Comparison of ENCODE assay signal across 8 cellular contexts in genomic region chr2:102355526-102356380, GRCh38. TPM values are rescaled to one million over a fixed set of nuclear protein-coding genes. Genes with fewer than 3 reads are reported as not detected.
DNase-seq lines count a peak whose midpoint lies in the region; ATAC-seq and TF ChIP-seq lines count a peak whose summit lies in the region.

A gene with protein sequence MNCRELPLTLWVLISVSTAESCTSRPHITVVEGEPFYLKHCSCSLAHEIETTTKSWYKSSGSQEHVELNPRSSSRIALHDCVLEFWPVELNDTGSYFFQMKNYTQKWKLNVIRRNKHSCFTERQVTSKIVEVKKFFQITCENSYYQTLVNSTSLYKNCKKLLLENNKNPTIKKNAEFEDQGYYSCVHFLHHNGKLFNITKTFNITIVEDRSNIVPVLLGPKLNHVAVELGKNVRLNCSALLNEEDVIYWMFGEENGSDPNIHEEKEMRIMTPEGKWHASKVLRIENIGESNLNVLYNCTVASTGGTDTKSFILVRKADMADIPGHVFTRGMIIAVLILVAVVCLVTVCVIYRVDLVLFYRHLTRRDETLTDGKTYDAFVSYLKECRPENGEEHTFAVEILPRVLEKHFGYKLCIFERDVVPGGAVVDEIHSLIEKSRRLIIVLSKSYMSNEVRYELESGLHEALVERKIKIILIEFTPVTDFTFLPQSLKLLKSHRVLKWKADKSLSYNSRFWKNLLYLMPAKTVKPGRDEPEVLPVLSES (plus strand): TSS chr2:102355796. CDS start chr2:102362661, 6,865 bp downstream.

- H2BK120ac ChIP-seq in mesendoderm (ENCODE audit: low read depth, low read length): no peak within 1 kb of the TSS

- no peak within 1 kb of the TSS for H2BK5ac ChIP-seq in mesendoderm (ENCODE audit: low read length)

- no peak for DNase-seq in AG04449 (ENCODE audit: low read depth, low spot score)
- DNase-seq in NCI-H526 (lab: John Stamatoyannopoulos, UW): peak; percentile 32 to 85
- DNase-seq in activated CD4-positive, alpha-beta memory T cell treated with anti-CD3 and anti-CD28 coated beads, Interleukin-2, amount 10 ng/mL, durations not matched to agents 7 days and 5 days: peak; percentile 75
- peak; percentile 44 to 64 (median 57) for DNase-seq in effector memory CD4-positive, alpha-beta T cell
- peak; percentile 79 for DNase-seq in mesendoderm
- peak; percentile 62 for DNase-seq in stimulated activated CD8-positive, alpha-beta memory T cell treated with anti-CD3 and anti-CD28 coated beads, Interleukin-12 subunit alpha, Interleukin-12 subunit beta, amount 100 ng/mL, for 4 hours (ENCODE audit: low read depth)

- H3K36me3 ChIP-seq in effector memory CD4-positive, alpha-beta T cell (ENCODE audit: control insufficient read depth, insufficient read depth, low read length): no peaks in the 10 kb centered on the region
- H3K36me3 ChIP-seq in mesendoderm (ENCODE audit: control insufficient read depth, insufficient read depth, low read length): no peaks in the 10 kb centered on the region

- peak within 1 kb of the TSS; percentile 72 for H3K4me2 ChIP-seq in mesendoderm (ENCODE audit: low read length)

- H3K4ac ChIP-seq in mesendoderm (ENCODE audit: low read depth, low read length): no peak within 1 kb of the TSS

- peak within 1 kb of the TSS; percentile 58 for H3K9ac ChIP-seq in mesendoderm (ENCODE audit: low read length)

- POLR2A ChIA-PET in AG04449 (lab: Yijun Ruan, JAX): no interaction called here
- POLR2A ChIA-PET in activated CD4-positive, alpha-beta memory T cell treated with anti-CD3 and anti-CD28 coated beads, Interleukin-2, amount 10 ng/mL, durations not matched to agents 7 days and 5 days (lab: Charles Lee): interaction anchor here (0.6 to 1.4 kb wide), 9 partner anchors 10 to 336 kb away, joined by 3 to 10 read pairs (median 4); partner anchors contain the start of gene IL18RAP

- H3K36me3 Mint-ChIP-seq in activated CD4-positive, alpha-beta memory T cell treated with anti-CD3 and anti-CD28 coated beads, Interleukin-2, amount 10 ng/mL, durations not matched to agents 7 days and 5 days (ENCODE audit: low read depth): peaks cover 19% of the 10 kb centered on the region

- peak; percentile 93 for ATAC-seq in GM18505 (IDR thresholded peaks at IDR 0.05; ENCODE audit: unreplicated experiment)
- ATAC-seq in HG03025 (IDR thresholded peaks at IDR 0.05; ENCODE audit: low FRiP score, unreplicated experiment): peak; percentile 90

- H3K4me3 Mint-ChIP-seq in activated CD4-positive, alpha-beta memory T cell treated with anti-CD3 and anti-CD28 coated beads, Interleukin-2, amount 10 ng/mL, durations not matched to agents 7 days and 5 days: peak within 1 kb of the TSS; percentile 98

- no peaks in the 10 kb centered on the region for H3K9me3 ChIP-seq in effector memory CD4-positive, alpha-beta T cell (ENCODE audit: control insufficient read depth, low read length)

- H3K9me3 Mint-ChIP-seq in activated CD4-positive, alpha-beta memory T cell treated with anti-CD3 and anti-CD28 coated beads, Interleukin-2, amount 10 ng/mL, durations not matched to agents 7 days and 5 days: no peaks in the 10 kb centered on the region

- H4K8ac ChIP-seq in mesendoderm (ENCODE audit: low read depth, low read length): no peak within 1 kb of the TSS

- no peaks in the 10 kb centered on the region for H3K79me2 ChIP-seq in mesendoderm (ENCODE audit: control insufficient read depth, insufficient read depth, low read length)

- peak within 1 kb of the TSS; percentile 86 for H3K18ac ChIP-seq in mesendoderm (ENCODE audit: low read length)

- H2AK5ac ChIP-seq in mesendoderm (ENCODE audit: low read length): no peak within 1 kb of the TSS

- peaks cover 44% of the 10 kb centered on the region for H3K4me1 Mint-ChIP-seq in activated CD4-positive, alpha-beta memory T cell treated with anti-CD3 and anti-CD28 coated beads, Interleukin-2, amount 10 ng/mL, durations not matched to agents 7 days and 5 days

- H3K56ac ChIP-seq in mesendoderm (ENCODE audit: low read length): peak within 1 kb of the TSS; percentile 81

- CTCF ChIA-PET in AG04449 (lab: Yijun Ruan, JAX): interaction anchor here (0.6 to 6.4 kb wide), 30 partner anchors 9 to 472 kb away, joined by 3 to 51 read pairs (median 4); no protein-coding TSS in a partner anchor
- CTCF ChIA-PET in activated CD4-positive, alpha-beta memory T cell treated with anti-CD3 and anti-CD28 coated beads, Interleukin-2, amount 10 ng/mL, durations not matched to agents 7 days and 5 days (lab: Charles Lee): interaction anchor here (0.6 to 1.6 kb wide), 25 partner anchors 9 to 356 kb away, joined by 3 to 22 read pairs (median 4); partner anchors contain the start of gene SLC9A4

- TF ChIP-seq POLR2A in GM18505 (IDR thresholded peaks at IDR 0.05; ENCODE audit: borderline replicate concordance, extremely low read depth, insufficient read depth, insufficient read length): peak; percentile 56

- H3K23ac ChIP-seq in mesendoderm (ENCODE audit: low read length): no peak within 1 kb of the TSS

- H2BK15ac ChIP-seq in mesendoderm (replicated peaks; ENCODE audit: low read depth): no peak within 1 kb of the TSS

- H3K27ac ChIP-seq in effector memory CD4-positive, alpha-beta T cell (ENCODE audit: insufficient read depth, low read length, poor library complexity, severe bottlenecking): peak within 1 kb of the TSS; percentile 77
- peak within 1 kb of the TSS; percentile 11 for H3K27ac ChIP-seq in mesendoderm (ENCODE audit: low read depth, low read length)

- no peaks in the 10 kb centered on the region for H3K27me3 ChIP-seq in effector memory CD4-positive, alpha-beta T cell (replicated peaks; ENCODE audit: control insufficient read depth, insufficient read depth, low read length, poor library complexity, severe bottlenecking)
- no peaks in the 10 kb centered on the region for H3K27me3 ChIP-seq in mesendoderm (ENCODE audit: insufficient read depth, low read length, poor library complexity)

- H4K5ac ChIP-seq in mesendoderm (ENCODE audit: low read length): no peak within 1 kb of the TSS

- peak; percentile 94 for TF ChIP-seq CTCF in AG04449 (IDR thresholded peaks at IDR 0.05; ENCODE audit: insufficient read depth, low read length, missing control alignments)

- H3K4me1 ChIP-seq in effector memory CD4-positive, alpha-beta T cell (ENCODE audit: control insufficient read depth, insufficient read depth, low read length, poor library complexity, severe bottlenecking): peaks cover 14% of the 10 kb centered on the region
- peaks cover 2% of the 10 kb centered on the region for H3K4me1 ChIP-seq in mesendoderm (ENCODE audit: control insufficient read depth, low read depth, low read length)

- WGBS in mesendoderm (ENCODE audit: extremely low coverage, insufficient coverage, low lambda C conversion rate): no CpG with 5 or more reads among the region's 69 CpGs

- peak within 1 kb of the TSS; percentile 68 for H3K4me3 ChIP-seq in AG04449 (ENCODE audit: low read depth, low read length)
- peak within 1 kb of the TSS; percentile 93 for H3K4me3 ChIP-seq in effector memory CD4-positive, alpha-beta T cell (ENCODE audit: insufficient read depth, low read depth, low read length, poor library complexity, severe bottlenecking)
- no peak within 1 kb of the TSS for H3K4me3 ChIP-seq in mesendoderm (ENCODE audit: low read length)

- H3K27me3 Mint-ChIP-seq in activated CD4-positive, alpha-beta memory T cell treated with anti-CD3 and anti-CD28 coated beads, Interleukin-2, amount 10 ng/mL, durations not matched to agents 7 days and 5 days: no peaks in the 10 kb centered on the region

- H3K27ac Mint-ChIP-seq in activated CD4-positive, alpha-beta memory T cell treated with anti-CD3 and anti-CD28 coated beads, Interleukin-2, amount 10 ng/mL, durations not matched to agents 7 days and 5 days: peak within 1 kb of the TSS; percentile 87

- H3K79me1 ChIP-seq in mesendoderm (ENCODE audit: low read length): no peaks in the 10 kb centered on the region

RNA-seq across cellular contexts. Expression of the gene that starts here (rescaled TPM):
- 10 to 100 TPM; 22.8 to 24.0 TPM for total RNA-seq in activated CD4-positive, alpha-beta memory T cell treated with anti-CD3 and anti-CD28 coated beads, Interleukin-2, amount 10 ng/mL, durations not matched to agents 7 days and 5 days
- 0.22 TPM for polyA plus RNA-seq in mesendoderm (2013, experiment 1 of 2)
- polyA plus RNA-seq in mesendoderm (2013, experiment 2 of 2): 0.17 TPM
